In the genomic region with DNA sequence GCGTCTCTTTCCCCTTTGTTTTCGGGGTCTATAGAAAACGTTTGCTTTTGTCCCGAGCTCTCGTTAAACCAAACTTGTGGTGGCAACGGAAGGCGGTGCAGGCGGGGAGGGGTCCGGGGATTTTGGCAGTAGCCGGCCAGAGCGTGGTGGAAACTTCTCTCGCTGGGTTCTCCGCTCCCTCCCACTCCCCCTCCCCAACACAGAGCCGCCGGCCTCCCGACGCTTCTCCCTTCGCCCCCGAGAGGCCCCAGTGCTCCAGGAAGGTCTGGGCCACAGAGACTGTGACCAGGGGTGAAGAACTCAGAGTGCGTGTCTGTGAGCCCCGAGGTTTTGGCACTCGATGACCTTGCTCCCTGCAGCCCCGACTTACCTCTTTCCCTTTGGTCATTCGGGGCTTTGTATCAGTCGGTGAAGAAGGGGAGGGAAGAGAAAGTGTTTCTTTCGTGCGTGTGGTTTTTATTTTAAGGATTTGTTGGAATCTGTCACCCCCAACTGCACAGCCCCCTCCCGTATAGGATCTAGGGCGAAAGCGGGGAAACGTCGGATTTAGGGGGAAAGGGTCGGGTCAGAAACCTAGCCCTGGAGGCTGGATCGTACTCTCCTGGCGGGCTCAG, we compare ENCODE assay signal across 8 cellular contexts. TPM values are rescaled to one million over a fixed set of nuclear protein-coding genes. Genes with fewer than 3 reads are reported as not detected.
A peak's percentile ranks its signal among the peaks of the same experiment; 100 is the strongest.
DNase-seq lines count a peak whose midpoint lies in the region; ATAC-seq and TF ChIP-seq lines count a peak whose summit lies in the region.

No MANE protein-coding gene starts in this region.

- H3K9ac ChIP-seq in mucosa of stomach (ENCODE audit: low read length), result peak overlapping the region; percentile 51

- H3K9me3 Mint-ChIP-seq in brain, result peaks cover 0 to 9% (median 0%) of the 10 kb centered on the region in 5 experiments

- no peak for DNase-seq in AG04449 (ENCODE audit: low read depth, low spot score)
- no peak for DNase-seq in posterior vena cava (ENCODE audit: low spot score)
- no peak for DNase-seq in H4 (ENCODE audit: low spot score)

- intact Hi-C loops in posterior vena cava (cut with DNase I), result loop anchor here (5.0 to 10.0 kb wide), 2 partner anchors 41 to 48 kb away; no protein-coding TSS in a partner anchor

- H3K27ac Mint-ChIP-seq in brain, result peak overlapping the region; percentile 91 to 97 (median 95)

- H3K27me3 ChIP-seq in mucosa of stomach (ENCODE audit: control insufficient read depth, insufficient read depth, low read length), result no peaks in the 10 kb centered on the region

- POLR2A ChIA-PET in AG04449 (lab: Yijun Ruan, JAX) (no interaction called here), HEK293 (lab: Yijun Ruan, JAX) (interaction anchor here (5.7 kb wide), 1 partner anchor 8 kb away, joined by 50 read pairs; a partner anchor contains a TSS)

- H3K4me1 ChIP-seq in HEK293 (ENCODE audit: control insufficient read depth, insufficient read depth, low read length), result peaks cover 16% of the 10 kb centered on the region
- peaks cover 12% of the 10 kb centered on the region for H3K4me1 ChIP-seq in mucosa of stomach (ENCODE audit: control insufficient read depth, insufficient read depth, low read length)

- peaks cover 11% of the 10 kb centered on the region for H3K27me3 Mint-ChIP-seq in brain

- ATAC-seq in HG02588 (IDR thresholded peaks at IDR 0.05; ENCODE audit: unreplicated experiment) (no peak), HG03565 (IDR thresholded peaks at IDR 0.05; ENCODE audit: unreplicated experiment) (no peak)

- no peaks in the 10 kb centered on the region for H3K36me3 Mint-ChIP-seq in brain

- peaks cover 51% of the 10 kb centered on the region for H3K4me1 Mint-ChIP-seq in brain

- no peaks in the 10 kb centered on the region for H3K9me3 ChIP-seq in HEK293 (ENCODE audit: control insufficient read depth, insufficient read depth, low read depth, low read length)
- H3K9me3 ChIP-seq in mucosa of stomach (ENCODE audit: control insufficient read depth, low read length), result no peaks in the 10 kb centered on the region

- H3K4me3 ChIP-seq in AG04449 (ENCODE audit: low read depth, low read length) (peak overlapping the region; percentile 52), HEK293 (ENCODE audit: low read depth, low read length) (peak overlapping the region; percentile 64), mucosa of stomach (ENCODE audit: low read length) (no peak overlapping the region)

- CTCF ChIA-PET in AG04449 (lab: Yijun Ruan, JAX) (no interaction called here), HEK293 (lab: Yijun Ruan, JAX) (no interaction called here)

- TF ChIP-seq CTCF in AG04449 (IDR thresholded peaks at IDR 0.05; ENCODE audit: insufficient read depth, low read length, missing control alignments) (no peak), HEK293 (tag by site-specific recombination; IDR thresholded peaks at IDR 0.05) (no peak), brain (conservative IDR thresholded peaks at IDR 0.05) (no peak)

- H3K4me3 Mint-ChIP-seq in brain, result peak overlapping the region; percentile 84 to 90 (median 87)

- peak overlapping the region; percentile 100 for H3K27ac ChIP-seq in HEK293 (ENCODE audit: extremely low read depth, low read depth, low read length)

- H3K36me3 ChIP-seq in HEK293 (ENCODE audit: control insufficient read depth in 2 of 2, insufficient read depth in 1 of 2, low read length in 2 of 2) (no peaks in the 10 kb centered on the region), mucosa of stomach (ENCODE audit: control insufficient read depth, insufficient read depth, low read length) (no peaks in the 10 kb centered on the region)

TF ChIP-seq in HEK293, 187 proteins besides CTCF, POLR2A, EP300 and RAD21 (continues in another document):
- TF ChIP-seq, protein P1, sequence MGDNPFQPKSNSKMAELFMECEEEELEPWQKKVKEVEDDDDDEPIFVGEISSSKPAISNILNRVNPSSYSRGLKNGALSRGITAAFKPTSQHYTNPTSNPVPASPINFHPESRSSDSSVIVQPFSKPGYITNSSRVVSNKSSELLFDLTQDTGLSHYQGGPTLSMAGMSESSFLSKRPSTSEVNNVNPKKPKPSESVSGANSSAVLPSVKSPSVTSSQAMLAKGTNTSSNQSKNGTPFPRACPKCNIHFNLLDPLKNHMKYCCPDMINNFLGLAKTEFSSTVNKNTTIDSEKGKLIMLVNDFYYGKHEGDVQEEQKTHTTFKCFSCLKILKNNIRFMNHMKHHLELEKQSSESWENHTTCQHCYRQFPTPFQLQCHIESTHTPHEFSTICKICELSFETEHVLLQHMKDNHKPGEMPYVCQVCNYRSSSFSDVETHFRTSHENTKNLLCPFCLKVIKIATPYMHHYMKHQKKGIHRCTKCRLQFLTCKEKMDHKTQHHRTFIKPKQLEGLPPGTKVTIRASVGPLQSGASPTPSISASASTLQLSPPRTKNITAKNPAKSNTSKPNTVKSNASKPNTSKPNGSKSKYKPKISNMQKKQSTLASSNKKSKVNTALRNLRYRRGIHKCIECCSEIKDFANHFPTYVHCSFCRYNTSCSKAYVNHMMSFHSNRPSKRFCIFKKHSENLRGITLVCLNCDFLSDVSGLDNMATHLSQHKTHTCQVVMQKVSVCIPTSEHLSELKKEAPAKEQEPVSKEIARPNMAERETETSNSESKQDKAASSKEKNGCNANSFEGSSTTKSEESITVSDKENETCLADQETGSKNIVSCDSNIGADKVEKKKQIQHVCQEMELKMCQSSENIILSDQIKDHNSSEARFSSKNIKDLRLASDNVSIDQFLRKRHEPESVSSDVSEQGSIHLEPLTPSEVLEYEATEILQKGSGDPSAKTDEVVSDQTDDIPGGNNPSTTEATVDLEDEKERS (tag by site-specific recombination; IDR thresholded peaks at IDR 0.05), result no peak
- no peak for TF ChIP-seq ZNF223 (tag by site-specific recombination; IDR thresholded peaks at IDR 0.05)
- TF ChIP-seq, protein P2, sequence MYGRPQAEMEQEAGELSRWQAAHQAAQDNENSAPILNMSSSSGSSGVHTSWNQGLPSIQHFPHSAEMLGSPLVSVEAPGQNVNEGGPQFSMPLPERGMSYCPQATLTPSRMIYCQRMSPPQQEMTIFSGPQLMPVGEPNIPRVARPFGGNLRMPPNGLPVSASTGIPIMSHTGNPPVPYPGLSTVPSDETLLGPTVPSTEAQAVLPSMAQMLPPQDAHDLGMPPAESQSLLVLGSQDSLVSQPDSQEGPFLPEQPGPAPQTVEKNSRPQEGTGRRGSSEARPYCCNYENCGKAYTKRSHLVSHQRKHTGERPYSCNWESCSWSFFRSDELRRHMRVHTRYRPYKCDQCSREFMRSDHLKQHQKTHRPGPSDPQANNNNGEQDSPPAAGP (tag by site-specific recombination; IDR thresholded peaks at IDR 0.05), result no peak
- no peak for TF ChIP-seq ZNF830 (tag by site-specific recombination; IDR thresholded peaks at IDR 0.05; ENCODE audit: low read depth)
- no peak for TF ChIP-seq ZNF707 (tag by site-specific recombination; IDR thresholded peaks at IDR 0.05)
- TF ChIP-seq ZNF335 (tag by site-specific recombination; conservative IDR thresholded peaks at IDR 0.05), result peak; percentile 54
- TF ChIP-seq ZSCAN16 (tag by site-specific recombination; IDR thresholded peaks at IDR 0.05), result no peak
- TF ChIP-seq HOXD13 (CRISPR knock-in tag; IDR thresholded peaks at IDR 0.05; ENCODE audit: borderline replicate concordance), result no peak
- TF ChIP-seq ZNF670 (tag by site-specific recombination; IDR thresholded peaks at IDR 0.05; ENCODE audit: low read depth), result no peak
- TF ChIP-seq KLF8 (tag by site-specific recombination; IDR thresholded peaks at IDR 0.05), result peak; percentile 48
- TF ChIP-seq ZNF184 (tag by site-specific recombination; IDR thresholded peaks at IDR 0.05), result no peak
- TF ChIP-seq ZNF629 (tag by site-specific recombination; IDR thresholded peaks at IDR 0.05), result 0 out of 2 replicates have a peak, but pooled peaks have one; percentile 15
- TF ChIP-seq OSR2 (tag by site-specific recombination; IDR thresholded peaks at IDR 0.05), result peak; percentile 38; the same call in 1 of the 2 replicates
- no peak for TF ChIP-seq ZNF157 (tag by site-specific recombination; IDR thresholded peaks at IDR 0.05)
- TF ChIP-seq ZFP69B (tag by site-specific recombination; IDR thresholded peaks at IDR 0.05), result no peak
- TF ChIP-seq ZNF76 (tag by site-specific recombination; IDR thresholded peaks at IDR 0.05; ENCODE audit: borderline replicate concordance, low read depth), result no peak
- TF ChIP-seq, protein P3, sequence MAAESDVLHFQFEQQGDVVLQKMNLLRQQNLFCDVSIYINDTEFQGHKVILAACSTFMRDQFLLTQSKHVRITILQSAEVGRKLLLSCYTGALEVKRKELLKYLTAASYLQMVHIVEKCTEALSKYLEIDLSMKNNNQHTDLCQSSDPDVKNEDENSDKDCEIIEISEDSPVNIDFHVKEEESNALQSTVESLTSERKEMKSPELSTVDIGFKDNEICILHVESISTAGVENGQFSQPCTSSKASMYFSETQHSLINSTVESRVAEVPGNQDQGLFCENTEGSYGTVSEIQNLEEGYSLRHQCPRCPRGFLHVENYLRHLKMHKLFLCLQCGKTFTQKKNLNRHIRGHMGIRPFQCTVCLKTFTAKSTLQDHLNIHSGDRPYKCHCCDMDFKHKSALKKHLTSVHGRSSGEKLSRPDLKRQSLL (tag by site-specific recombination; IDR thresholded peaks at IDR 0.05), result no peak
- TF ChIP-seq YY2 (tag by site-specific recombination; IDR thresholded peaks at IDR 0.05), result no peak
- TF ChIP-seq, protein P4, sequence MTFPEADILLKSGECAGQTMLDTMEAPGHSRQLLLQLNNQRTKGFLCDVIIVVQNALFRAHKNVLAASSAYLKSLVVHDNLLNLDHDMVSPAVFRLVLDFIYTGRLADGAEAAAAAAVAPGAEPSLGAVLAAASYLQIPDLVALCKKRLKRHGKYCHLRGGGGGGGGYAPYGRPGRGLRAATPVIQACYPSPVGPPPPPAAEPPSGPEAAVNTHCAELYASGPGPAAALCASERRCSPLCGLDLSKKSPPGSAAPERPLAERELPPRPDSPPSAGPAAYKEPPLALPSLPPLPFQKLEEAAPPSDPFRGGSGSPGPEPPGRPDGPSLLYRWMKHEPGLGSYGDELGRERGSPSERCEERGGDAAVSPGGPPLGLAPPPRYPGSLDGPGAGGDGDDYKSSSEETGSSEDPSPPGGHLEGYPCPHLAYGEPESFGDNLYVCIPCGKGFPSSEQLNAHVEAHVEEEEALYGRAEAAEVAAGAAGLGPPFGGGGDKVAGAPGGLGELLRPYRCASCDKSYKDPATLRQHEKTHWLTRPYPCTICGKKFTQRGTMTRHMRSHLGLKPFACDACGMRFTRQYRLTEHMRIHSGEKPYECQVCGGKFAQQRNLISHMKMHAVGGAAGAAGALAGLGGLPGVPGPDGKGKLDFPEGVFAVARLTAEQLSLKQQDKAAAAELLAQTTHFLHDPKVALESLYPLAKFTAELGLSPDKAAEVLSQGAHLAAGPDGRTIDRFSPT (tag by site-specific recombination; IDR thresholded peaks at IDR 0.05), result no peak
- no peak for TF ChIP-seq ZNF292 (tag by site-specific recombination; IDR thresholded peaks at IDR 0.05; ENCODE audit: borderline replicate concordance, low read depth)
- no peak for TF ChIP-seq KLF7 (tag by site-specific recombination; IDR thresholded peaks at IDR 0.05; ENCODE audit: borderline replicate concordance)

RNA-seq across cellular contexts. Expression of a gene that starts 9.0 kb away (rescaled TPM):
- polyA plus RNA-seq in brain (ENCODE audit: insufficient read depth, low read depth, low replicate concordance), result 41.6 TPM
- total RNA-seq in posterior vena cava, result 10 to 100 TPM; 22.8 to 23.7 TPM
- 22.8 and 23.8 TPM in 2 replicates for total RNA-seq in H4 (2014; rRNA removed; shearing (Covaris generic))
